Comparison of ENCODE assay signal across 8 cellular contexts in genomic region chr2:105329561-105330495, GRCh38.
DNase-seq lines count a peak whose midpoint lies in the region; ATAC-seq and TF ChIP-seq lines count a peak whose summit lies in the region.

TSS of gene TGFBRAP1 (minus strand) at chr2:105329735. CDS start at chr2:105308301, 21,434 bp downstream.

- H3K4me1 ChIP-seq in muscle layer of duodenum (ENCODE audit: control insufficient read depth in 1 of 2, insufficient read depth in 2 of 2, low read length in 2 of 2) = peaks cover 0 to 18% of the 10 kb centered on the region in 2 donors

- DNase-seq in AG20443 (ENCODE audit: low spot score) (peak; percentile 91), NOMO-1 (lab: John Stamatoyannopoulos, UW; ENCODE audit: unreplicated experiment in 2 of 2) (peak; percentile 31 to 70), activated T-cell treated with anti-CD3 and anti-CD28 coated beads for 48 hours (ENCODE audit: low read depth) (peak; percentile 67), erythroblast (lab: John Stamatoyannopoulos, UW) (peak; percentile 75 to 82)
- DNase-seq in stimulated activated naive CD4-positive, alpha-beta T cell treated with Interleukin-2 at 50 U/mL for 16 hours (lab: John Stamatoyannopoulos, UW) = peak; percentile 33

- peak within 1 kb of the TSS; percentile 76 for H3K27ac ChIP-seq in muscle layer of duodenum (ENCODE audit: low read length)

- no peaks in the 10 kb centered on the region for H3K27me3 ChIP-seq in muscle layer of duodenum (ENCODE audit: low read depth, low read length)

- peak within 1 kb of the TSS; percentile 73 to 80 for H3K4me3 ChIP-seq in muscle layer of duodenum (ENCODE audit: low read depth in 1 of 2, low read length in 2 of 2)

- ATAC-seq in GM18907 (IDR thresholded peaks at IDR 0.05; ENCODE audit: unreplicated experiment) (peak; percentile 77), HG03097 (IDR thresholded peaks at IDR 0.05; ENCODE audit: low FRiP score, unreplicated experiment) (peak; percentile 75)

- peaks cover 0 to 8% of the 10 kb centered on the region in 2 donors for H3K36me3 ChIP-seq in muscle layer of duodenum (ENCODE audit: control insufficient read depth in 1 of 2, insufficient read depth in 2 of 2, low read length in 2 of 2)

- H3K9me3 ChIP-seq in muscle layer of duodenum (ENCODE audit: control insufficient read depth in 1 of 2, low read length in 2 of 2) = no peaks in the 10 kb centered on the region

- TF ChIP-seq POLR2A in erythroblast (IDR thresholded peaks at IDR 0.05; ENCODE audit: low read length) = peak; percentile 66

Comparison
In these comparisons a context has a peak if more than half of its experiments do, and no peak if none do; other contexts are left out.
1. Peak in every context shown above with its lines: DNase-seq, ATAC-seq, H3K4me3 ChIP-seq and H3K27ac ChIP-seq.
2. DNase-seq: peak in every context shown above with its lines; median percentile 91 in AG20443; 78 in erythroblast; 67 in activated T-cell treated with anti-CD3 and anti-CD28 coated beads for 48 hours; 50 in NOMO-1; 33 in stimulated activated naive CD4-positive, alpha-beta T cell treated with Interleukin-2 at 50 U/mL for 16 hours.